Comparison of ENCODE assay signal across 30 cellular contexts in the genomic region with DNA sequence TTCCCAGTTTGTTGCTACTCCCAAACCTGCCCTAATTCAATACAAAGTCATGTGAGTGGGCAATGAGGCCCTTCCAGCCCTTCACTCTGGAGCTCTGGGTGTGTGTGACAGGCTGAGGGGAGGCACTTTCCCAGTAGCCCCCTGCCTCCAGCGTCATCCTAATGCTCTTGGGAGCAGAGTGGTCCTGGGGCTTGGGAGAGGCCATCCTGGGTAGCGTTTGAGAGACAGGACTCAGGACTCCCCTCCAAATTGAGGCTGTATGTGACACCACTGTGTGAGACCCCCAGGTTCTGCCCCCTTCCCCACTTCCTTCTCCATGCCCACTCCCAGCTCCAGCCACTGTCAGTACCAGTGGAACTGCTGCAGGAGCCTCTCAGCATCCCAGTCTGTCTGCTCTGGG. TPM values are rescaled to one million over a fixed set of nuclear protein-coding genes. Genes with fewer than 3 reads are reported as not detected.
"Had no signal": no experiment of that assay in that cellular context is flagged by ENCODE, and none has a peak within 500 bp of the region (broad histone marks: within the 10 kb centered on the region; RNA-seq: fewer than 3 reads in every experiment).

No MANE protein-coding gene starts in this region.

- H3K27me3 ChIP-seq: SJSA1 had no signal

- H3K9me3 ChIP-seq: SJSA1 had no signal

- H3K4me3 Mint-ChIP-seq: activated B cell treated with CpG ODN at 0.5 μM for 24 hours; activated CD8-positive, alpha-beta T cell treated with anti-CD3 and anti-CD28 coated beads for 36 hours; activated naive CD4-positive, alpha-beta T cell treated with anti-CD3 and anti-CD28 coated beads for 36 hours; activated naive CD8-positive, alpha-beta T cell; activated T-helper 1 cell treated with anti-CD3 and anti-CD28 coated beads, Interleukin-12 subunit alpha, Interleukin-12 subunit beta, Interleukin-2, Interleukin-4 antibody, amounts not matched to agents 30 ng/mL and 10 ng/mL and 1 ng/mL, durations not matched to agents 14 hours and 24 hours and 36 hours; brain had no signal

- H3K36me3 Mint-ChIP-seq: activated naive CD8-positive, alpha-beta T cell; brain had no signal

- DNase-seq: activated B cell treated with CpG ODN at 0.5 μM for 24 hours; activated CD4-positive, alpha-beta T cell treated with anti-CD3 and anti-CD28 coated beads for 4 hours; activated CD8-positive, alpha-beta memory T cell treated with anti-CD3 and anti-CD28 coated beads, Interleukin-2, amount 50 U/mL, for 4 hours; activated CD8-positive, alpha-beta T cell treated with anti-CD3 and anti-CD28 coated beads for 36 hours; activated gamma-delta T cell; activated naive CD4-positive, alpha-beta T cell treated with anti-CD3 and anti-CD28 coated beads for 36 hours; activated T-cell treated with anti-CD3 and anti-CD28 coated beads, Interleukin-2, amount 50 U/mL, for 1 hour; Karpas-422; MM.1S; NCI-H1105; NCI-H1436; NCI-H1694 treated with DMSO at 0.1 percent for 48 hours; NCI-H2029 treated with DMSO at 0.1 percent for 48 hours; NCI-H345; NCI-H510A; NCI-H526 treated with DMSO at 0.1 percent for 48 hours; NCI-H82; NK-92 treated with Interleukin-12 subunit alpha and Interleukin-12 subunit beta, amount 100 ng/mL, for 24 hours; SHP77; SW 1271; T1000 had no signal

- H3K27ac Mint-ChIP-seq: activated B cell treated with CpG ODN at 0.5 μM for 24 hours; activated CD8-positive, alpha-beta T cell treated with anti-CD3 and anti-CD28 coated beads for 36 hours; activated naive CD4-positive, alpha-beta T cell treated with anti-CD3 and anti-CD28 coated beads for 36 hours; activated naive CD8-positive, alpha-beta T cell; activated T-helper 1 cell treated with anti-CD3 and anti-CD28 coated beads, Interleukin-12 subunit alpha, Interleukin-12 subunit beta, Interleukin-2, Interleukin-4 antibody, amounts not matched to agents 30 ng/mL and 10 ng/mL and 1 ng/mL, durations not matched to agents 14 hours and 24 hours and 36 hours; brain had no signal

- ATAC-seq: activated CD8-positive, alpha-beta T cell treated with anti-CD3 and anti-CD28 coated beads for 36 hours; SK-N-SH treated with all-trans-retinoic acid at 6 μM for 48 hours had no signal

- FAIRE-seq: astrocyte, RCC 7860, TTC549 had no signal

- H3K27ac ChIP-seq: SJSA1 had no signal

- H3K36me3 ChIP-seq: SJSA1 had no signal

- H3K4me3 ChIP-seq: SJSA1 had no signal

RNA-seq across cellular contexts. Expression of a gene that starts 6.5 kb away (rescaled TPM):
- total RNA-seq: activated B cell treated with CpG ODN at 0.5 μM for 24 hours; activated naive CD4-positive, alpha-beta T cell treated with anti-CD3 and anti-CD28 coated beads for 36 hours; activated T-helper 1 cell treated with anti-CD3 and anti-CD28 coated beads, Interleukin-12 subunit alpha, Interleukin-12 subunit beta, Interleukin-2, Interleukin-4 antibody, amounts not matched to agents 30 ng/mL and 10 ng/mL and 1 ng/mL, durations not matched to agents 14 hours and 24 hours and 36 hours; astrocyte; SJSA1; T-helper 1 cell treated with Interleukin-12 subunit alpha and Interleukin-12 subunit beta and Interleukin-4 antibody, amounts not matched to agents 30 ng/mL and 1 ng/mL, for 36 hours had no signal

RNA-seq across cellular contexts. Expression of a gene that starts 36.6 kb away (rescaled TPM):
- total RNA-seq: activated naive CD4-positive, alpha-beta T cell treated with anti-CD3 and anti-CD28 coated beads for 36 hours; activated T-helper 1 cell treated with anti-CD3 and anti-CD28 coated beads, Interleukin-12 subunit alpha, Interleukin-12 subunit beta, Interleukin-2, Interleukin-4 antibody, amounts not matched to agents 30 ng/mL and 10 ng/mL and 1 ng/mL, durations not matched to agents 14 hours and 24 hours and 36 hours; T-helper 1 cell treated with Interleukin-12 subunit alpha and Interleukin-12 subunit beta and Interleukin-4 antibody, amounts not matched to agents 30 ng/mL and 1 ng/mL, for 36 hours had no signal
